8 cellular contexts compared by ENCODE assay signal in genomic region chr3:50568947-50569749, GRCh38. TPM values are rescaled to one million over a fixed set of nuclear protein-coding genes. Genes with fewer than 3 reads are reported as not detected.
A peak's percentile ranks its signal among the peaks of the same experiment; 100 is the strongest.
DNase-seq lines count a peak whose midpoint lies in the region; TF ChIP-seq lines count a peak whose summit lies in the region.

Gene HEMK1, plus strand, starts transcription at chr3:50569522. Its CDS starts 1,583 bp downstream, at chr3:50571105.

- peaks cover 20% of the 10 kb centered on the region for H3K4me1 Mint-ChIP-seq in nephron
- H3K4me1 Mint-ChIP-seq in stimulated activated naive CD8-positive, alpha-beta T cell treated with anti-CD3 and anti-CD28 coated beads, Interleukin-15, Interleukin-2, amounts not matched to agents 100 ng/mL and 50 ng/mL, for 24 hours (ENCODE audit: low read depth), result peaks cover 56% of the 10 kb centered on the region

- H3K27ac Mint-ChIP-seq in nephron, result peak within 1 kb of the TSS; percentile 96 to 99 (median 99)
- H3K27ac Mint-ChIP-seq in stimulated activated naive CD8-positive, alpha-beta T cell treated with anti-CD3 and anti-CD28 coated beads, Interleukin-15, Interleukin-2, amounts not matched to agents 100 ng/mL and 50 ng/mL, for 24 hours, result peak within 1 kb of the TSS; percentile 98

- no peaks in the 10 kb centered on the region for H3K9me3 Mint-ChIP-seq in nephron
- H3K9me3 Mint-ChIP-seq in stimulated activated naive CD8-positive, alpha-beta T cell treated with anti-CD3 and anti-CD28 coated beads, Interleukin-15, Interleukin-2, amounts not matched to agents 100 ng/mL and 50 ng/mL, for 24 hours, result no peaks in the 10 kb centered on the region

- TF ChIP-seq CTCF in fibroblast of pulmonary artery (IDR thresholded peaks at IDR 0.05; ENCODE audit: low read length, missing control alignments), result no peak
- no peak for TF ChIP-seq CTCF in nephron (IDR thresholded peaks at IDR 0.05; ENCODE audit: unreplicated experiment in 3 of 3)

- H3K4me3 ChIP-seq in fibroblast of pulmonary artery (replicated peaks; ENCODE audit: low read depth, low read length), result peak within 1 kb of the TSS; percentile 98

- DNase-seq in EL (peak; percentile 95), H4 (ENCODE audit: low spot score) (peak; percentile 80), LoVo (ENCODE audit: low spot score) (peak; percentile 97), SHP77 treated with DMSO at 0.1 percent for 48 hours (lab: John Stamatoyannopoulos, UW) (peak; percentile 85), fibroblast of pulmonary artery (ENCODE audit: low read depth) (peak; percentile 95)
- peak; percentile 97 for DNase-seq in activated effector memory CD4-positive, alpha-beta T cell treated with anti-CD3 and anti-CD28 coated beads, Interleukin-2, amount 50 U/mL, for 16 hours

- H3K4me3 Mint-ChIP-seq in nephron, result peak within 1 kb of the TSS; percentile 97 to 99 (median 99)
- peak within 1 kb of the TSS; percentile 95 for H3K4me3 Mint-ChIP-seq in stimulated activated naive CD8-positive, alpha-beta T cell treated with anti-CD3 and anti-CD28 coated beads, Interleukin-15, Interleukin-2, amounts not matched to agents 100 ng/mL and 50 ng/mL, for 24 hours

- no peaks in the 10 kb centered on the region for H3K27me3 Mint-ChIP-seq in nephron (ENCODE audit: low read depth)
- no peaks in the 10 kb centered on the region for H3K27me3 Mint-ChIP-seq in stimulated activated naive CD8-positive, alpha-beta T cell treated with anti-CD3 and anti-CD28 coated beads, Interleukin-15, Interleukin-2, amounts not matched to agents 100 ng/mL and 50 ng/mL, for 24 hours

- no peaks in the 10 kb centered on the region for H3K36me3 Mint-ChIP-seq in nephron (ENCODE audit: low read depth)
- H3K36me3 Mint-ChIP-seq in stimulated activated naive CD8-positive, alpha-beta T cell treated with anti-CD3 and anti-CD28 coated beads, Interleukin-15, Interleukin-2, amounts not matched to agents 100 ng/mL and 50 ng/mL, for 24 hours (ENCODE audit: low read depth), result peaks cover 25% of the 10 kb centered on the region

RNA-seq across cellular contexts. Expression of gene HEMK1, which starts in this region (rescaled TPM):
- 5.6 and 7.3 TPM in 2 replicates for total RNA-seq in H4 (2014; rRNA removed; shearing (Covaris generic))

Comparison
In these comparisons a context has a peak if more than half of its experiments do, and no peak if none do; other contexts are left out.
1. Peak in every context shown above with its lines: DNase-seq and H3K4me3 ChIP-seq.